Comparison of ENCODE assay signal across 23 cellular contexts in genomic region chr6:149614352-149614751, GRCh38. TPM values are rescaled to one million over a fixed set of nuclear protein-coding genes. Genes with fewer than 3 reads are reported as not detected.
DNase-seq lines count a peak whose midpoint lies in the region; ATAC-seq, FAIRE-seq and TF ChIP-seq lines count a peak whose summit lies in the region.
"Had no signal": no experiment of that assay in that cellular context is flagged by ENCODE, and none has a peak within 500 bp of the region (broad histone marks: within the 10 kb centered on the region; RNA-seq: fewer than 3 reads in every experiment).

No MANE protein-coding gene starts in this region.

- no peak overlapping the region for H2BK5ac ChIP-seq in trophoblast cell (ENCODE audit: low read depth, low read length, poor library complexity)

- no peak overlapping the region for H4K8ac ChIP-seq in trophoblast cell (ENCODE audit: low read depth, low read length)

- peaks cover 20% of the 10 kb centered on the region for H3K36me3 Mint-ChIP-seq in WTC11

- H3K4ac ChIP-seq in trophoblast cell (ENCODE audit: low read depth, low read length), result no peak overlapping the region

- FAIRE-seq in RCC 7860 (lab: Jason Lieb, UNC), result no peak
- FAIRE-seq: GM19239 had no signal

- H3K14ac ChIP-seq in trophoblast cell (ENCODE audit: low read length), result no peak overlapping the region

- H3K36me3 ChIP-seq in trophoblast cell (ENCODE audit: control insufficient read depth in 1 of 2, insufficient read depth in 2 of 2, low read length in 2 of 2), result peaks cover 0 to 1% of the 10 kb centered on the region in 2 experiments

- no peaks in the 10 kb centered on the region for H3K27me3 ChIP-seq in trophoblast cell (ENCODE audit: insufficient read depth, low read length)

- DNase-seq in HCEC 1CT (peak; percentile 15), WTC11 (ENCODE audit: low spot score) (no peak), fibroblast of gingiva (ENCODE audit: low read depth) (peak; percentile 8), trophoblast cell (peak; percentile 51 to 77), RCC 7860 (ENCODE audit: low spot score) (no peak), NCI-H128 (lab: John Stamatoyannopoulos, UW; ENCODE audit: unreplicated experiment) (no peak), NCI-H1930 (lab: John Stamatoyannopoulos, UW) (no peak)
- DNase-seq: activated CD4-positive, alpha-beta T cell treated with anti-CD3 and anti-CD28 coated beads, Interleukin-2, amount 50 U/mL, for 48 hours; activated CD8-positive, alpha-beta memory T cell treated with anti-CD3 and anti-CD28 coated beads, Interleukin-2, amount 50 U/mL, for 48 hours; activated effector memory CD4-positive, alpha-beta T cell treated with Interleukin-2 at 50 U/mL for 16 hours; activated naive CD8-positive, alpha-beta T cell treated with anti-CD3 and anti-CD28 coated beads, Interleukin-2, amount 50 U/mL, for 24 hours; caudate nucleus; DMS53; GOT3; NCI-H526 treated with DMSO at 0.1 percent for 48 hours; occipital lobe; retina; RPMI8226; SK-N-SH; T-helper 2 cell had no signal

- TF ChIP-seq CTCF in WTC11 (IDR thresholded peaks at IDR 0.05), result no peak

- H3K4me2 ChIP-seq in trophoblast cell (ENCODE audit: low read length), result no peak overlapping the region
- H3K4me2 ChIP-seq: SK-N-SH had no signal

- H3K27ac Mint-ChIP-seq in WTC11, result no peak overlapping the region
- H3K27ac Mint-ChIP-seq: activated naive CD8-positive, alpha-beta T cell treated with anti-CD3 and anti-CD28 coated beads, Interleukin-2, amount 50 U/mL, for 24 hours; type B pancreatic cell had no signal

- H3K9me3 ChIP-seq in trophoblast cell (ENCODE audit: insufficient read depth, low read depth, low read length), result no peaks in the 10 kb centered on the region
- H3K9me3 ChIP-seq: SK-N-SH had no signal

- no peaks in the 10 kb centered on the region for H3K4me1 ChIP-seq in trophoblast cell (ENCODE audit: control insufficient read depth in 1 of 2, insufficient read depth in 2 of 2, low read length in 2 of 2)

- no peak overlapping the region for H3K4me3 Mint-ChIP-seq in WTC11
- H3K4me3 Mint-ChIP-seq: activated naive CD8-positive, alpha-beta T cell treated with anti-CD3 and anti-CD28 coated beads, Interleukin-2, amount 50 U/mL, for 24 hours; type B pancreatic cell had no signal

- no peak overlapping the region for H3K23ac ChIP-seq in trophoblast cell (ENCODE audit: low read length)

- no peak overlapping the region for H3K18ac ChIP-seq in trophoblast cell (ENCODE audit: low read length)

- H3K4me3 ChIP-seq in trophoblast cell (ENCODE audit: low read depth, low read length), result no peak overlapping the region

- CTCF ChIA-PET in WTC11 (lab: Charles Lee), result no interaction called here

- H3K9ac ChIP-seq in trophoblast cell (ENCODE audit: low read length), result no peak overlapping the region
- H3K9ac ChIP-seq: SK-N-SH had no signal

- H2BK12ac ChIP-seq in trophoblast cell (ENCODE audit: low read length), result no peak overlapping the region

- no peak overlapping the region for H2BK120ac ChIP-seq in trophoblast cell (ENCODE audit: insufficient read depth, low read length, poor library complexity)

- H3K4me1 Mint-ChIP-seq in WTC11, result no peaks in the 10 kb centered on the region

- no CpG with 5 or more reads among the region's 4 CpGs for WGBS in trophoblast cell (ENCODE audit: extremely low coverage, insufficient coverage, insufficient read length)

- no peaks in the 10 kb centered on the region for H3K79me2 ChIP-seq in trophoblast cell (ENCODE audit: control insufficient read depth, insufficient read depth, low read length, poor library complexity)

- peak overlapping the region; percentile 4 for H4K91ac ChIP-seq in trophoblast cell (ENCODE audit: low read depth, low read length)

- no peak overlapping the region for H2AK5ac ChIP-seq in trophoblast cell (ENCODE audit: low read length)

- H3K79me1 ChIP-seq in trophoblast cell (ENCODE audit: low read length), result no peaks in the 10 kb centered on the region

- no peaks in the 10 kb centered on the region for H3K27me3 Mint-ChIP-seq in WTC11 (ENCODE audit: low read depth)
- H3K27me3 Mint-ChIP-seq: activated naive CD8-positive, alpha-beta T cell treated with anti-CD3 and anti-CD28 coated beads, Interleukin-2, amount 50 U/mL, for 24 hours; type B pancreatic cell had no signal

- ATAC-seq in WTC11 (no peak), GM21528 (IDR thresholded peaks at IDR 0.05; ENCODE audit: low FRiP score, unreplicated experiment) (no peak)
- ATAC-seq: activated naive CD8-positive, alpha-beta T cell treated with anti-CD3 and anti-CD28 coated beads, Interleukin-2, amount 50 U/mL, for 24 hours had no signal

- H2AFZ ChIP-seq in trophoblast cell (ENCODE audit: insufficient read depth, low read length, poor library complexity), result no peak overlapping the region

- H3K27ac ChIP-seq in trophoblast cell (ENCODE audit: low read depth, low read length), result no peak overlapping the region

- H3K9me3 Mint-ChIP-seq in WTC11, result peaks cover 13% of the 10 kb centered on the region
- H3K9me3 Mint-ChIP-seq: activated naive CD8-positive, alpha-beta T cell treated with anti-CD3 and anti-CD28 coated beads, Interleukin-2, amount 50 U/mL, for 24 hours had no signal

- H4K12ac ChIP-seq in trophoblast cell (ENCODE audit: low read depth, low read length), result no peak overlapping the region

- POLR2A ChIA-PET in WTC11 (lab: Charles Lee), result no interaction called here

TF ChIP-seq in WTC11, 78 proteins besides CTCF, POLR2A, EP300 and RAD21:
- peak; percentile 89 for TF ChIP-seq ZNF121 (CRISPR knock-in tag; IDR thresholded peaks at IDR 0.05)
- no peak for TF ChIP-seq GRHL2 (CRISPR knock-in tag; IDR thresholded peaks at IDR 0.05; ENCODE audit: insufficient replicate concordance, severe bottlenecking)
- no peak for TF ChIP-seq ARID4B (CRISPR knock-in tag; IDR thresholded peaks at IDR 0.05; ENCODE audit: borderline replicate concordance)

RNA-seq across cellular contexts. Expression of gene KATNA1, which starts 34.2 kb away (rescaled TPM):
- total RNA-seq in WTC11 (2021), result 16.0 to 18.1 TPM (median 16.1 TPM) in 3 replicates
- 14.8 and 15.5 TPM in 2 replicates for polyA plus RNA-seq in trophoblast cell (2013)

RNA-seq across cellular contexts. Expression of gene GINM1, which starts 48.2 kb away (rescaled TPM):
- total RNA-seq in WTC11 (2021), result 16.8 to 21.4 TPM (median 19.9 TPM) in 3 replicates
- polyA plus RNA-seq in trophoblast cell (2013), result 25.6 and 25.7 TPM in 2 replicates

Comparison
In these comparisons a context has a peak if more than half of its experiments do, and no peak if none do; other contexts are left out.
1. DNase-seq: peak in HCEC 1CT (single experiment), fibroblast of gingiva (single experiment) and trophoblast cell (2 of 2); none in WTC11 (single experiment), RCC 7860 (single experiment), NCI-H128 (single experiment) and NCI-H1930 (0 of 2).